ENCODE assay signal across 37 cellular contexts in genomic region chr2:136736236-136736635, GRCh38. TPM values are rescaled to one million over a fixed set of nuclear protein-coding genes. Genes with fewer than 3 reads are reported as not detected.
"Had no signal": no experiment of that assay in that cellular context is flagged by ENCODE, and none has a peak within 500 bp of the region (broad histone marks: within the 10 kb centered on the region; RNA-seq: fewer than 3 reads in every experiment).

No MANE protein-coding gene starts in this region.

- H3K27me3 Mint-ChIP-seq: activated naive CD4-positive, alpha-beta T cell treated with anti-CD3 and anti-CD28 coated beads, Interleukin-2, amount 10 ng/mL, durations not matched to agents 7 days and 5 days; activated naive CD8-positive, alpha-beta T cell treated with anti-CD3 and anti-CD28 coated beads, Interleukin-2, amount 10 ng/mL, durations not matched to agents 7 days and 5 days had no signal

- DNase-seq: activated B cell treated with CpG ODN at 0.5 μM for 24 hours; activated CD4-positive, alpha-beta memory T cell treated with anti-CD3 and anti-CD28 coated beads, Interleukin-2, amount 10 ng/mL, durations not matched to agents 7 days and 5 days; activated CD4-positive, alpha-beta T cell treated with anti-CD3 and anti-CD28 coated beads for 48 hours; activated CD4-positive, alpha-beta T cell treated with anti-CD3 and anti-CD28 coated beads, Interleukin-2, amount 10 ng/mL, durations not matched to agents 7 days and 5 days; activated CD4-positive, alpha-beta T cell treated with anti-CD3 and anti-CD28 coated beads, Interleukin-2, amount 50 U/mL, for 48 hours; activated CD4-positive, CD25-positive, alpha-beta regulatory T cell treated with anti-CD3 and anti-CD28 coated beads, Interleukin-2, amount 50 U/mL, for 72 hours; activated CD8-positive, alpha-beta memory T cell treated with anti-CD3 and anti-CD28 coated beads for 24 hours; activated CD8-positive, alpha-beta memory T cell treated with anti-CD3 and anti-CD28 coated beads, Interleukin-2, amount 10 ng/mL, durations not matched to agents 7 days and 5 days; activated CD8-positive, alpha-beta memory T cell treated with anti-CD3 and anti-CD28 coated beads, Interleukin-2, amount 50 U/mL, for 48 hours; activated CD8-positive, alpha-beta T cell treated with anti-CD3 and anti-CD28 coated beads, Interleukin-2, amount 10 ng/mL, durations not matched to agents 7 days and 5 days; activated effector memory CD4-positive, alpha-beta T cell treated with Interleukin-2 at 50 U/mL for 16 hours; activated gamma-delta T cell; activated naive CD4-positive, alpha-beta T cell treated with anti-CD3 and anti-CD28 coated beads, Interleukin-2, amount 10 ng/mL, durations not matched to agents 7 days and 5 days; activated naive CD4-positive, alpha-beta T cell treated with Interleukin-2 at 50 U/mL for 16 hours; activated naive CD8-positive, alpha-beta T cell treated with anti-CD3 and anti-CD28 coated beads, Interleukin-2, amount 10 ng/mL, durations not matched to agents 7 days and 5 days; activated naive CD8-positive, alpha-beta T cell treated with anti-CD3 and anti-CD28 coated beads, Interleukin-2, amount 50 U/mL, for 24 hours; activated T-cell treated with anti-CD3 and anti-CD28 coated beads, Interleukin-2, amount 50 U/mL, for 24 hours; activated T-cell treated with anti-CD3 and anti-CD28 coated beads, Interleukin-2, amount 50 U/mL, for 48 hours; amygdala; anterior cingulate cortex; caudate nucleus; cerebellar nuclear complex; T-helper 2 cell; T-helper 9 cell had no signal

- H3K9me3 ChIP-seq: ascending aorta had no signal

- H3K27ac ChIP-seq: ascending aorta, cardiac muscle cell, VCaP had no signal

- H3K36me3 Mint-ChIP-seq: activated CD8-positive, alpha-beta memory T cell treated with anti-CD3 and anti-CD28 coated beads, Interleukin-2, amount 10 ng/mL, durations not matched to agents 7 days and 5 days; activated naive CD4-positive, alpha-beta T cell treated with anti-CD3 and anti-CD28 coated beads, Interleukin-2, amount 10 ng/mL, durations not matched to agents 7 days and 5 days; activated naive CD4-positive, alpha-beta T cell treated with anti-CD3 and anti-CD28 coated beads, Interleukin-2, amount 50 U/mL, for 24 hours; activated naive CD8-positive, alpha-beta T cell; activated naive CD8-positive, alpha-beta T cell treated with anti-CD3 and anti-CD28 coated beads, Interleukin-2, amount 10 ng/mL, durations not matched to agents 7 days and 5 days; brain had no signal

- H3K4me1 Mint-ChIP-seq: activated B cell treated with CpG ODN at 0.5 μM for 24 hours; activated CD4-positive, alpha-beta memory T cell treated with anti-CD3 and anti-CD28 coated beads, Interleukin-2, amount 10 ng/mL, durations not matched to agents 7 days and 5 days; activated CD4-positive, alpha-beta T cell treated with anti-CD3 and anti-CD28 coated beads, Interleukin-2, amount 10 ng/mL, durations not matched to agents 7 days and 5 days; activated CD8-positive, alpha-beta memory T cell treated with anti-CD3 and anti-CD28 coated beads, Interleukin-2, amount 10 ng/mL, durations not matched to agents 7 days and 5 days; activated naive CD4-positive, alpha-beta T cell treated with anti-CD3 and anti-CD28 coated beads, Interleukin-2, amount 10 ng/mL, durations not matched to agents 7 days and 5 days; activated naive CD4-positive, alpha-beta T cell treated with anti-CD3 and anti-CD28 coated beads, Interleukin-2, amount 50 U/mL, for 24 hours; activated naive CD8-positive, alpha-beta T cell treated with anti-CD3 and anti-CD28 coated beads, Interleukin-2, amount 10 ng/mL, durations not matched to agents 7 days and 5 days; activated naive CD8-positive, alpha-beta T cell treated with anti-CD3 and anti-CD28 coated beads, Interleukin-2, amount 50 U/mL, for 24 hours; brain; central memory CD8-positive, alpha-beta T cell had no signal

- H3K4me1 ChIP-seq: ascending aorta had no signal

- ATAC-seq: activated CD8-positive, alpha-beta memory T cell treated with anti-CD3 and anti-CD28 coated beads, Interleukin-2, amount 10 ng/mL, durations not matched to agents 7 days and 5 days; activated CD8-positive, alpha-beta T cell treated with anti-CD3 and anti-CD28 coated beads, Interleukin-2, amount 10 ng/mL, durations not matched to agents 7 days and 5 days; activated naive CD8-positive, alpha-beta T cell treated with anti-CD3 and anti-CD28 coated beads, Interleukin-2, amount 50 U/mL, for 24 hours had no signal

- FAIRE-seq: bronchial epithelial cell, TTC549 had no signal

- H3K27ac Mint-ChIP-seq: activated B cell treated with CpG ODN at 0.5 μM for 24 hours; activated CD4-positive, alpha-beta memory T cell treated with anti-CD3 and anti-CD28 coated beads, Interleukin-2, amount 10 ng/mL, durations not matched to agents 7 days and 5 days; activated CD4-positive, alpha-beta T cell treated with anti-CD3 and anti-CD28 coated beads, Interleukin-2, amount 10 ng/mL, durations not matched to agents 7 days and 5 days; activated CD8-positive, alpha-beta memory T cell treated with anti-CD3 and anti-CD28 coated beads, Interleukin-2, amount 10 ng/mL, durations not matched to agents 7 days and 5 days; activated CD8-positive, alpha-beta T cell treated with anti-CD3 and anti-CD28 coated beads, Interleukin-2, amount 10 ng/mL, durations not matched to agents 7 days and 5 days; activated naive CD4-positive, alpha-beta T cell treated with anti-CD3 and anti-CD28 coated beads, Interleukin-2, amount 10 ng/mL, durations not matched to agents 7 days and 5 days; activated naive CD4-positive, alpha-beta T cell treated with anti-CD3 and anti-CD28 coated beads, Interleukin-2, amount 50 U/mL, for 24 hours; activated naive CD8-positive, alpha-beta T cell; activated naive CD8-positive, alpha-beta T cell treated with anti-CD3 and anti-CD28 coated beads, Interleukin-2, amount 10 ng/mL, durations not matched to agents 7 days and 5 days; activated naive CD8-positive, alpha-beta T cell treated with anti-CD3 and anti-CD28 coated beads, Interleukin-2, amount 50 U/mL, for 24 hours; activated T-cell treated with anti-CD3 and anti-CD28 coated beads, Interleukin-2, amount 50 U/mL, for 24 hours; activated T-helper 2 cell treated with anti-CD3 and anti-CD28 coated beads, Interferon-gamma antibody, Interleukin-2, Interleukin-4, amounts not matched to agents 10 μg/mL and 5 μg/mL and 100 μg/mL, durations not matched to agents 14 hours and 24 hours and 36 hours; brain; T-helper 1 cell treated with Interleukin-12 subunit alpha and Interleukin-12 subunit beta and Interleukin-4 antibody, amounts not matched to agents 30 μg/mL and 1 μg/mL, for 36 hours; T-helper 2 cell treated with Interferon-gamma antibody and Interleukin-4, amounts not matched to agents 5 μg/mL and 100 μg/mL, for 36 hours had no signal

- H3K27me3 ChIP-seq: ascending aorta had no signal

- H3K9me3 Mint-ChIP-seq: activated CD4-positive, alpha-beta memory T cell treated with anti-CD3 and anti-CD28 coated beads, Interleukin-2, amount 10 ng/mL, durations not matched to agents 7 days and 5 days; activated CD4-positive, alpha-beta T cell treated with anti-CD3 and anti-CD28 coated beads, Interleukin-2, amount 10 ng/mL, durations not matched to agents 7 days and 5 days; activated naive CD4-positive, alpha-beta T cell treated with anti-CD3 and anti-CD28 coated beads, Interleukin-2, amount 10 ng/mL, durations not matched to agents 7 days and 5 days; activated naive CD8-positive, alpha-beta T cell treated with anti-CD3 and anti-CD28 coated beads, Interleukin-2, amount 10 ng/mL, durations not matched to agents 7 days and 5 days; activated naive CD8-positive, alpha-beta T cell treated with anti-CD3 and anti-CD28 coated beads, Interleukin-2, amount 50 U/mL, for 24 hours; activated T-cell treated with anti-CD3 and anti-CD28 coated beads, Interleukin-2, amount 50 U/mL, for 24 hours; activated T-helper 2 cell treated with anti-CD3 and anti-CD28 coated beads, Interferon-gamma antibody, Interleukin-2, Interleukin-4, amounts not matched to agents 10 μg/mL and 5 μg/mL and 100 μg/mL, durations not matched to agents 14 hours and 24 hours and 36 hours; central memory CD8-positive, alpha-beta T cell; T-helper 1 cell treated with Interleukin-12 subunit alpha and Interleukin-12 subunit beta and Interleukin-4 antibody, amounts not matched to agents 30 μg/mL and 1 μg/mL, for 36 hours; T-helper 2 cell treated with Interferon-gamma antibody and Interleukin-4, amounts not matched to agents 5 μg/mL and 100 μg/mL, for 36 hours had no signal

- H3K4me3 ChIP-seq: ascending aorta, cardiac muscle cell had no signal

- H3K4me3 Mint-ChIP-seq: activated B cell treated with CpG ODN at 0.5 μM for 24 hours; activated CD4-positive, alpha-beta memory T cell treated with anti-CD3 and anti-CD28 coated beads, Interleukin-2, amount 10 ng/mL, durations not matched to agents 7 days and 5 days; activated CD4-positive, alpha-beta T cell treated with anti-CD3 and anti-CD28 coated beads, Interleukin-2, amount 10 ng/mL, durations not matched to agents 7 days and 5 days; activated CD8-positive, alpha-beta memory T cell treated with anti-CD3 and anti-CD28 coated beads, Interleukin-2, amount 10 ng/mL, durations not matched to agents 7 days and 5 days; activated CD8-positive, alpha-beta T cell treated with anti-CD3 and anti-CD28 coated beads, Interleukin-2, amount 10 ng/mL, durations not matched to agents 7 days and 5 days; activated naive CD4-positive, alpha-beta T cell treated with anti-CD3 and anti-CD28 coated beads, Interleukin-2, amount 10 ng/mL, durations not matched to agents 7 days and 5 days; activated naive CD4-positive, alpha-beta T cell treated with anti-CD3 and anti-CD28 coated beads, Interleukin-2, amount 50 U/mL, for 24 hours; activated naive CD8-positive, alpha-beta T cell; activated naive CD8-positive, alpha-beta T cell treated with anti-CD3 and anti-CD28 coated beads, Interleukin-2, amount 10 ng/mL, durations not matched to agents 7 days and 5 days; activated naive CD8-positive, alpha-beta T cell treated with anti-CD3 and anti-CD28 coated beads, Interleukin-2, amount 50 U/mL, for 24 hours; activated T-cell treated with anti-CD3 and anti-CD28 coated beads, Interleukin-2, amount 50 U/mL, for 24 hours; brain; central memory CD8-positive, alpha-beta T cell; T-helper 1 cell treated with Interleukin-12 subunit alpha and Interleukin-12 subunit beta and Interleukin-4 antibody, amounts not matched to agents 30 μg/mL and 1 μg/mL, for 36 hours; T-helper 2 cell treated with Interferon-gamma antibody and Interleukin-4, amounts not matched to agents 5 μg/mL and 100 μg/mL, for 36 hours had no signal

- H3K36me3 ChIP-seq: ascending aorta, cardiac muscle cell had no signal

RNA-seq across cellular contexts. Expression of gene THSD7B, which starts 29.1 kb away (rescaled TPM):
- total RNA-seq: activated B cell treated with CpG ODN at 0.5 μM for 24 hours; activated CD4-positive, alpha-beta memory T cell treated with anti-CD3 and anti-CD28 coated beads, Interleukin-2, amount 10 ng/mL, durations not matched to agents 7 days and 5 days; activated CD4-positive, alpha-beta T cell treated with anti-CD3 and anti-CD28 coated beads, Interleukin-2, amount 10 ng/mL, durations not matched to agents 7 days and 5 days; activated CD8-positive, alpha-beta memory T cell treated with anti-CD3 and anti-CD28 coated beads, Interleukin-2, amount 10 ng/mL, durations not matched to agents 7 days and 5 days; activated CD8-positive, alpha-beta T cell treated with anti-CD3 and anti-CD28 coated beads, Interleukin-2, amount 10 ng/mL, durations not matched to agents 7 days and 5 days; activated naive CD8-positive, alpha-beta T cell treated with anti-CD3 and anti-CD28 coated beads, Interleukin-2, amount 10 ng/mL, durations not matched to agents 7 days and 5 days; activated T-helper 2 cell treated with anti-CD3 and anti-CD28 coated beads, Interferon-gamma antibody, Interleukin-2, Interleukin-4, amounts not matched to agents 10 μg/mL and 5 μg/mL and 100 μg/mL, durations not matched to agents 14 hours and 24 hours and 36 hours; ascending aorta; bronchial epithelial cell; cardiac muscle cell; chondrocyte had no signal
- polyA plus RNA-seq: cardiac muscle cell had no signal
